9 cellular contexts compared by ENCODE assay signal in the genomic region with DNA sequence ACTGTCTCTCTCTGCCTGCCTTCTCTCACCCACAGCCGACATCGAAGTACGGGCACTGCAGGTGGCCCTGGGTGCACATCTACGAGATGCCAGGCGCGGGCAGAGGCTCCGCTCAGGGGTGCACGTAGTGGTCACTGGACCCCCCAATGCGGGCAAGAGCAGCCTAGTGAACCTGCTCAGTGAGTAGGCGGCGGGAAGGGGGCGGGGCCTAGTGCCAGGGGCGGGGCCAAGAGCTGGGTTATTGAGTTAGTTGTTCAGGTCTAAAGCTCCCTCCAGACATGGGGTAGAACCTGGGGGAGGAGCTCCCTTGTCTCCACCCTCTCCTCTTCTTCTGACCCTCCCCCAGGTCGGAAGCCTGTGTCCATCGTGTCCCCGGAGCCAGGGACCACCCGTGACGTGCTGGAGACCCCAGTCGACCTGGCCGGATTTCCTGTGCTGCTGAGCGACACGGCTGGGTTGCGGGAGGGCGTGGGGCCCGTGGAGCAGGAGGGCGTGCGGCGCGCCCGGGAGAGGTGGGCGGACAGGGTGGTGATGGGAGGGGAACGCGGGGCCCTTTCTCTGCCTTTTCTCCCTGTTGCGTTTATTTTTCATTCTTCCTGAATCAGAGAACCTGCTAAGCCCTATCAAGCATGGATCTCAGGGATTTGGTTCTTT. TPM values are rescaled to one million over a fixed set of nuclear protein-coding genes. Genes with fewer than 3 reads are reported as not detected.
DNase-seq lines count a peak whose midpoint lies in the region; ATAC-seq, FAIRE-seq and TF ChIP-seq lines count a peak whose summit lies in the region.
"Had no signal": no experiment of that assay in that cellular context is flagged by ENCODE, and none has a peak within 500 bp of the region (broad histone marks: within the 10 kb centered on the region; RNA-seq: fewer than 3 reads in every experiment).

No MANE protein-coding gene starts in this region.

- TF ChIP-seq CTCF in GM20000 (IDR thresholded peaks at IDR 0.05; ENCODE audit: extremely low read depth, missing control alignments) (no peak), K562 (IDR thresholded peaks at IDR 0.05 in 2 of 3, conservative IDR thresholded peaks at IDR 0.05 in 1 of 3; ENCODE audit: insufficient read depth in 2 of 3, low read depth in 1 of 3, low read length in 3 of 3) (no peak), testis (IDR thresholded peaks at IDR 0.05) (no peak)

- H3K27ac Mint-ChIP-seq in T-helper 17 cell = no peak overlapping the region

- TF ChIP-seq POLR2A in K562 (conservative IDR thresholded peaks at IDR 0.05) (no peak), testis (IDR thresholded peaks at IDR 0.05) (no peak), GM12892 (IDR thresholded peaks at IDR 0.05; ENCODE audit: low read depth, low read length) (no peak)

- DNase-seq in GM20000 (ENCODE audit: low spot score) (peak; percentile 48), T-helper 17 cell (no peak), K562 (ENCODE audit: extremely low read depth in 1 of 4, low spot score in 3 of 4) (peak; percentile 55 to 73 (median 66)), NCI-H187 treated with DMSO at 0.1 percent for 48 hours (lab: John Stamatoyannopoulos, UW) (no peak), testis (no peak), GM12892 (ENCODE audit: insufficient read length) (no peak)
- peak; percentile 60 for DNase-seq in stimulated activated CD4-positive, alpha-beta T cell treated with anti-CD3 and anti-CD28 coated beads, Interleukin-12 subunit alpha, Interleukin-12 subunit beta, amount 100 ng/mL, for 4 hours

- CTCF ChIA-PET in K562 (lab: Yijun Ruan, JAX; ENCODE audit: low intra/inter-chr PET ratio) = no interaction called here

- BruUV-seq in K562 (replicated peaks; lab: Mats Ljungman, UMichigan) = no TSS peak

- H3K27me3 ChIP-seq in K562 (ENCODE audit: control insufficient read depth in 2 of 2, insufficient read depth in 2 of 2, low read length in 2 of 2) (no peaks in the 10 kb centered on the region), testis (no peaks in the 10 kb centered on the region)

- H4K20me1 ChIP-seq in K562 (replicated peaks; ENCODE audit: control insufficient read depth, insufficient read depth, low read length) = no peaks in the 10 kb centered on the region; the same call in 1 of the 2 replicates

- H3K4me3 ChIP-seq in K562 (no peak overlapping the region), testis (no peak overlapping the region)

- POLR2A ChIA-PET in K562 (lab: Yijun Ruan, JAX) = interaction anchor here (0.7 kb wide), 1 partner anchor 80 kb away, joined by 8 read pairs; no protein-coding TSS in a partner anchor

- peaks cover 22% of the 10 kb centered on the region for H3K79me2 ChIP-seq in K562 (ENCODE audit: control insufficient read depth, insufficient read depth, low read length)

- no peaks in the 10 kb centered on the region for H3K9me1 ChIP-seq in K562 (ENCODE audit: control insufficient read depth, insufficient read depth, low read length)

- no peak for FAIRE-seq in K562 (lab: Jason Lieb, UNC)
- FAIRE-seq in GM12892 (lab: Jason Lieb, UNC) = no peak
- FAIRE-seq: colon had no signal

- intact Hi-C loops in K562 (cut with micrococcal nuclease) = no loop called here
- intact Hi-C loops in testis (cut with DNase I; ENCODE audit: low total_unique reads) = no loop called here

- H3K36me3 Mint-ChIP-seq in T-helper 17 cell (ENCODE audit: low read depth) = no peaks in the 10 kb centered on the region

- H3K36me3 ChIP-seq in K562 (ENCODE audit: control insufficient read depth, insufficient read depth, low read length) = peaks cover 24% of the 10 kb centered on the region; the same call in 1 of the 3 replicates
- H3K36me3 ChIP-seq in testis (ENCODE audit: low read depth, missing control alignments) = no peaks in the 10 kb centered on the region

- TF ChIP-seq EP300 in K562 (IDR thresholded peaks at IDR 0.05; ENCODE audit: low read length) = no peak

- H3K4me3 Mint-ChIP-seq in T-helper 17 cell = peak overlapping the region; percentile 98

- H2AFZ ChIP-seq in K562 (ENCODE audit: low read depth, low read length) = no peak overlapping the region

- 90% methylated on average over 29 of the region's 34 CpGs for WGBS in K562 (ENCODE audit: insufficient coverage, low coverage, missing lambda C conversion rate)
- WGBS in testis, 2 donors = 56 to 69% methylated on average over 21 to 34 of the region's 34 CpGs

- peak overlapping the region in 1 of 2 experiments; percentile 90; a peak in 1 of 4 replicates for H3K9ac ChIP-seq in K562 (ENCODE audit: insufficient read depth in 1 of 2, low read depth in 2 of 2, low read length in 2 of 2)

- H3K9me3 ChIP-seq in T-helper 17 cell (ENCODE audit: control insufficient read depth, low read length, poor library complexity, severe bottlenecking) = no peaks in the 10 kb centered on the region
- H3K9me3 ChIP-seq in K562 (replicated peaks; ENCODE audit: control insufficient read depth, insufficient read depth, low read depth, low read length) = no peaks in the 10 kb centered on the region
- H3K9me3 ChIP-seq in testis = no peaks in the 10 kb centered on the region

- no peak for TF ChIP-seq RAD21 in K562 (CRISPR knock-in tag; conservative IDR thresholded peaks at IDR 0.05 in 1 of 2, IDR thresholded peaks at IDR 0.05 in 1 of 2)

- no peak overlapping the region for H3K4me2 ChIP-seq in K562 (ENCODE audit: insufficient read depth, low read length)

- peaks cover 14% of the 10 kb centered on the region for H3K4me1 Mint-ChIP-seq in T-helper 17 cell

- in situ Hi-C loops in K562 (cut with MboI) = no loop called here

- no peak for ATAC-seq in T-helper 17 cell
- ATAC-seq in K562 = no peak
- ATAC-seq in HG02759 (IDR thresholded peaks at IDR 0.05; ENCODE audit: unreplicated experiment) = no peak

- no peak overlapping the region for H3K27ac ChIP-seq in K562 (ENCODE audit: extremely low read depth, low read depth, low read length)
- no peak overlapping the region for H3K27ac ChIP-seq in testis

- peaks cover 15 to 59% of the 10 kb centered on the region in 2 experiments; a peak in 4 of 5 replicates for H3K4me1 ChIP-seq in K562 (replicated peaks in 1 of 2; ENCODE audit: control insufficient read depth in 2 of 2, insufficient read depth in 2 of 2, low read length in 2 of 2)
- peaks cover 19% of the 10 kb centered on the region for H3K4me1 ChIP-seq in testis

- no peaks in the 10 kb centered on the region for H3K27me3 Mint-ChIP-seq in T-helper 17 cell

RNA-seq across cellular contexts. Expression of gene GTPBP3, which starts 1.9 kb away (rescaled TPM):
- 10 to 100 TPM; 27.5 to 33.3 TPM for total RNA-seq in T-helper 17 cell
- 83.2 and 239 TPM in 2 replicates for total RNA-seq in K562 (2011; cell fraction: chromatin; rRNA removed; ENCODE audit: low replicate concordance)
- total RNA-seq in K562 (2011; cell fraction: nucleolus; rRNA removed) = 206 and 242 TPM in 2 replicates
- 112 and 116 TPM in 2 replicates for total RNA-seq in K562 (2011; cell fraction: nucleoplasm; rRNA removed)
- 110 and 138 TPM in 2 replicates for total RNA-seq in K562 (2014; rRNA removed)
- 9.8 and 13.5 TPM in 2 replicates for total RNA-seq in K562 (2014; rRNA removed; fragmentation: Illumina TruSeq; extraction: Trizol)
- 28.7 and 32.9 TPM in 2 replicates for total RNA-seq in K562 (2015; rRNA removed; fragmentation: Illumina TruSeq; extraction: Trizol)
- total RNA-seq in K562 (2021) = 107 and 110 TPM in 2 replicates
- 22.6 and 38.0 TPM in 2 replicates for polyA plus RNA-seq in K562 (2011; rRNA removed)
- 38.5 and 83.5 TPM in 2 replicates for polyA plus RNA-seq in K562 (2011; cell fraction: cytosol; rRNA removed)
- 111 and 166 TPM in 2 replicates for polyA plus RNA-seq in K562 (2011; cell fraction: nucleus; rRNA removed)
- 45.8 and 50.2 TPM in 2 replicates for polyA plus RNA-seq in K562 (2012)
- polyA plus RNA-seq in K562 (2014; fragmentation: Illumina TruSeq; extraction: Trizol) = 19.0 and 35.4 TPM in 2 replicates
- 1 to 10 TPM; 4.9 to 5.6 TPM for polyA plus RNA-seq in K562 (2014; fragmentation: Nextera tagmentation; extraction: Ambion mirVana)
- 124 and 143 TPM in 2 replicates for polyA plus RNA-seq in K562 (2014; rRNA removed)
- 9.1 and 9.9 TPM in 2 replicates for polyA minus RNA-seq in K562 (2011; rRNA and poly(A)+ RNA removed)
- polyA minus RNA-seq in K562 (2011; cell fraction: cytosol; rRNA and poly(A)+ RNA removed) = 23.5 and 50.0 TPM in 2 replicates
- polyA minus RNA-seq in K562 (2011; cell fraction: nucleus; rRNA and poly(A)+ RNA removed) = 92.0 and 97.6 TPM in 2 replicates
- total RNA-seq in testis = 10 to 100 TPM; 21.6 to 22.9 TPM
- 9.7 TPM for polyA plus RNA-seq in testis (ENCODE audit: insufficient read depth, low read depth, low replicate concordance)
- 14.7 TPM for polyA plus RNA-seq in GM12892 (2012; ENCODE audit: missing spikeins)

RNA-seq across cellular contexts. Expression of gene ANO8, which starts 4.6 kb away (rescaled TPM):
- 10 to 100 TPM; 15.9 to 17.7 TPM for total RNA-seq in T-helper 17 cell
- total RNA-seq in K562 (2011; cell fraction: chromatin; rRNA removed; ENCODE audit: low replicate concordance) = 16.0 and 39.6 TPM in 2 replicates
- 22.4 and 24.5 TPM in 2 replicates for total RNA-seq in K562 (2011; cell fraction: nucleolus; rRNA removed)
- 14.4 and 15.8 TPM in 2 replicates for total RNA-seq in K562 (2011; cell fraction: nucleoplasm; rRNA removed)
- total RNA-seq in K562 (2014; rRNA removed) = 2.5 and 3.5 TPM in 2 replicates
- total RNA-seq in K562 (2014; rRNA removed; fragmentation: Illumina TruSeq; extraction: Trizol) = 0.51 and 0.73 TPM in 2 replicates
- 1.6 and 2.4 TPM in 2 replicates for total RNA-seq in K562 (2015; rRNA removed; fragmentation: Illumina TruSeq; extraction: Trizol)
- 7.6 and 8.5 TPM in 2 replicates for total RNA-seq in K562 (2021)
- 2.2 and 5.1 TPM in 2 replicates for polyA plus RNA-seq in K562 (2011; rRNA removed)
- polyA plus RNA-seq in K562 (2011; cell fraction: cytosol; rRNA removed) = 2.8 and 3.7 TPM in 2 replicates
- polyA plus RNA-seq in K562 (2011; cell fraction: nucleus; rRNA removed) = 32.7 and 44.1 TPM in 2 replicates
- 4.9 and 11.8 TPM in 2 replicates for polyA plus RNA-seq in K562 (2012)
- 1.5 and 2.5 TPM in 2 replicates for polyA plus RNA-seq in K562 (2014; fragmentation: Illumina TruSeq; extraction: Trizol)
- under 1 TPM in 1 of 2 experiments, not detected in 1; 0.07 TPM for polyA plus RNA-seq in K562 (2014; fragmentation: Nextera tagmentation; extraction: Ambion mirVana)
- polyA plus RNA-seq in K562 (2014; rRNA removed) = 7.1 and 7.7 TPM in 2 replicates
- polyA minus RNA-seq in K562 (2011; rRNA and poly(A)+ RNA removed) = 1.6 TPM in 2 replicates
- polyA minus RNA-seq in K562 (2011; cell fraction: cytosol; rRNA and poly(A)+ RNA removed) = 1.8 and 4.5 TPM in 2 replicates
- 10.5 and 14.6 TPM in 2 replicates for polyA minus RNA-seq in K562 (2011; cell fraction: nucleus; rRNA and poly(A)+ RNA removed)
- total RNA-seq in testis = 10 to 100 TPM; 17.5 to 19.2 TPM
- 4.5 TPM for polyA plus RNA-seq in testis (ENCODE audit: insufficient read depth, low read depth, low replicate concordance)
- polyA plus RNA-seq in GM12892 (2012; ENCODE audit: missing spikeins) = 0.93 TPM

RNA-seq across cellular contexts. Expression of gene DDA1, which starts 29.9 kb away (rescaled TPM):
- total RNA-seq in T-helper 17 cell = 10 to 100 TPM; 40.3 to 50.3 TPM
- total RNA-seq in K562 (2011; cell fraction: chromatin; rRNA removed; ENCODE audit: low replicate concordance) = 15.2 and 39.3 TPM in 2 replicates
- total RNA-seq in K562 (2011; cell fraction: nucleolus; rRNA removed) = 28.5 and 28.7 TPM in 2 replicates
- total RNA-seq in K562 (2011; cell fraction: nucleoplasm; rRNA removed) = 20.4 and 21.3 TPM in 2 replicates
- total RNA-seq in K562 (2014; rRNA removed) = 43.5 and 67.6 TPM in 2 replicates
- total RNA-seq in K562 (2014; rRNA removed; fragmentation: Illumina TruSeq; extraction: Trizol) = 23.2 and 23.5 TPM in 2 replicates
- 32.7 and 33.2 TPM in 2 replicates for total RNA-seq in K562 (2015; rRNA removed; fragmentation: Illumina TruSeq; extraction: Trizol)
- 45.1 and 51.4 TPM in 2 replicates for total RNA-seq in K562 (2021)
- 33.8 and 43.2 TPM in 2 replicates for polyA plus RNA-seq in K562 (2011; rRNA removed)
- 30.2 and 37.1 TPM in 2 replicates for polyA plus RNA-seq in K562 (2011; cell fraction: cytosol; rRNA removed)
- 47.2 and 60.1 TPM in 2 replicates for polyA plus RNA-seq in K562 (2011; cell fraction: nucleus; rRNA removed)
- 77.4 and 90.9 TPM in 2 replicates for polyA plus RNA-seq in K562 (2012)
- polyA plus RNA-seq in K562 (2014; fragmentation: Illumina TruSeq; extraction: Trizol) = 72.3 and 80.9 TPM in 2 replicates
- 1 to 10 TPM; 1.4 to 4.3 TPM for polyA plus RNA-seq in K562 (2014; fragmentation: Nextera tagmentation; extraction: Ambion mirVana)
- 68.0 and 83.8 TPM in 2 replicates for polyA plus RNA-seq in K562 (2014; rRNA removed)
- 13.6 and 18.4 TPM in 2 replicates for polyA minus RNA-seq in K562 (2011; rRNA and poly(A)+ RNA removed)
- 5.8 and 7.9 TPM in 2 replicates for polyA minus RNA-seq in K562 (2011; cell fraction: cytosol; rRNA and poly(A)+ RNA removed)
- 8.5 and 8.7 TPM in 2 replicates for polyA minus RNA-seq in K562 (2011; cell fraction: nucleus; rRNA and poly(A)+ RNA removed)
- total RNA-seq in testis = 10 to 100 TPM; 46.4 to 55.5 TPM
- 123 TPM for polyA plus RNA-seq in testis (ENCODE audit: insufficient read depth, low read depth, low replicate concordance)
- 33.6 TPM for polyA plus RNA-seq in GM12892 (2012; ENCODE audit: missing spikeins)

RNA-seq across cellular contexts. Expression of gene MRPL34, which starts 33.5 kb away (rescaled TPM):
- 10 to 100 TPM; 47.0 to 47.1 TPM for total RNA-seq in T-helper 17 cell
- total RNA-seq in K562 (2011; cell fraction: chromatin; rRNA removed; ENCODE audit: low replicate concordance) = 19.6 and 23.8 TPM in 2 replicates
- total RNA-seq in K562 (2011; cell fraction: nucleolus; rRNA removed) = 18.0 and 22.4 TPM in 2 replicates
- total RNA-seq in K562 (2011; cell fraction: nucleoplasm; rRNA removed) = 12.5 and 22.0 TPM in 2 replicates
- 191 and 236 TPM in 2 replicates for total RNA-seq in K562 (2014; rRNA removed)
- 40.7 and 46.5 TPM in 2 replicates for total RNA-seq in K562 (2014; rRNA removed; fragmentation: Illumina TruSeq; extraction: Trizol)
- 66.9 and 67.3 TPM in 2 replicates for total RNA-seq in K562 (2015; rRNA removed; fragmentation: Illumina TruSeq; extraction: Trizol)
- total RNA-seq in K562 (2021) = 129 and 158 TPM in 2 replicates
- 70.2 and 75.9 TPM in 2 replicates for polyA plus RNA-seq in K562 (2011; rRNA removed)
- 111 and 153 TPM in 2 replicates for polyA plus RNA-seq in K562 (2011; cell fraction: cytosol; rRNA removed)
- 45.5 and 64.0 TPM in 2 replicates for polyA plus RNA-seq in K562 (2011; cell fraction: nucleus; rRNA removed)
- polyA plus RNA-seq in K562 (2012) = 69.4 and 92.1 TPM in 2 replicates
- 72.5 and 85.4 TPM in 2 replicates for polyA plus RNA-seq in K562 (2014; fragmentation: Illumina TruSeq; extraction: Trizol)
- polyA plus RNA-seq in K562 (2014; fragmentation: Nextera tagmentation; extraction: Ambion mirVana) = 10 to 100 TPM; 11.5 to 20.6 TPM
- 256 and 284 TPM in 2 replicates for polyA plus RNA-seq in K562 (2014; rRNA removed)
- 19.7 and 20.4 TPM in 2 replicates for polyA minus RNA-seq in K562 (2011; rRNA and poly(A)+ RNA removed)
- polyA minus RNA-seq in K562 (2011; cell fraction: cytosol; rRNA and poly(A)+ RNA removed) = 15.6 and 16.5 TPM in 2 replicates
- 5.8 and 7.4 TPM in 2 replicates for polyA minus RNA-seq in K562 (2011; cell fraction: nucleus; rRNA and poly(A)+ RNA removed)
- total RNA-seq in testis = 100 to 1,000 TPM; 180 to 206 TPM
- polyA plus RNA-seq in testis (ENCODE audit: insufficient read depth, low read depth, low replicate concordance) = 126 TPM
- 50.8 TPM for polyA plus RNA-seq in GM12892 (2012; ENCODE audit: missing spikeins)

RNA-seq across cellular contexts. Expression of gene ABHD8, which starts 36.0 kb away (rescaled TPM):
- total RNA-seq in T-helper 17 cell (1 to 10 TPM; 5.0 to 7.1 TPM), K562 (2014; rRNA removed) (5.0 and 5.8 TPM in 2 replicates), K562 (2014; rRNA removed; fragmentation: Illumina TruSeq; extraction: Trizol) (0.22 and 0.29 TPM in 2 replicates), K562 (2015; rRNA removed; fragmentation: Illumina TruSeq; extraction: Trizol) (1.7 and 1.8 TPM in 2 replicates), K562 (2021) (5.6 and 6.6 TPM in 2 replicates), testis (10 to 100 TPM; 27.1 to 49.1 TPM)
- total RNA-seq in K562 (2011; cell fraction: chromatin; rRNA removed; ENCODE audit: low replicate concordance) = 2.0 TPM in 1 of 2 replicates, not detected in the other
- total RNA-seq in K562 (2011; cell fraction: nucleolus; rRNA removed) = 4.0 and 4.2 TPM in 2 replicates
- 1.5 and 1.8 TPM in 2 replicates for total RNA-seq in K562 (2011; cell fraction: nucleoplasm; rRNA removed)
- polyA plus RNA-seq in K562 (2011; rRNA removed) (2.3 and 4.2 TPM in 2 replicates), K562 (2014; fragmentation: Illumina TruSeq; extraction: Trizol) (0.97 and 2.3 TPM in 2 replicates), K562 (2014; fragmentation: Nextera tagmentation; extraction: Ambion mirVana) (under 1 TPM in 1 of 2 experiments, not detected in 1; 0.04 TPM), K562 (2014; rRNA removed) (3.8 and 5.2 TPM in 2 replicates), testis (ENCODE audit: insufficient read depth, low read depth, low replicate concordance) (70.7 TPM)
- polyA plus RNA-seq in K562 (2011; cell fraction: cytosol; rRNA removed) = 6.2 and 11.3 TPM in 2 replicates
- 2.0 and 2.3 TPM in 2 replicates for polyA plus RNA-seq in K562 (2011; cell fraction: nucleus; rRNA removed)
- polyA plus RNA-seq in K562 (2012) = 3.7 and 11.4 TPM in 2 replicates
- 0.96 and 1.6 TPM in 2 replicates for polyA minus RNA-seq in K562 (2011; rRNA and poly(A)+ RNA removed)
- 3.3 and 5.3 TPM in 2 replicates for polyA minus RNA-seq in K562 (2011; cell fraction: cytosol; rRNA and poly(A)+ RNA removed)
- polyA minus RNA-seq in K562 (2011; cell fraction: nucleus; rRNA and poly(A)+ RNA removed) = 2.7 and 3.0 TPM in 2 replicates
- polyA plus RNA-seq in GM12892 (2012; ENCODE audit: missing spikeins) = 1.2 TPM

Comparison
In these comparisons a context has a peak if more than half of its experiments do, and no peak if none do; other contexts are left out.
1. DNase-seq: peak in GM20000 (single experiment), K562 (4 of 4) and stimulated activated CD4-positive, alpha-beta T cell treated with anti-CD3 and anti-CD28 coated beads, Interleukin-12 subunit alpha, Interleukin-12 subunit beta, amount 100 ng/mL, for 4 hours (single experiment); none in T-helper 17 cell (0 of 3), NCI-H187 treated with DMSO at 0.1 percent for 48 hours (single experiment), testis (single experiment) and GM12892 (single experiment).